In genomic region chr7:105531797-105532671, GRCh38 we compare ENCODE assay signal across 1 cellular context.
TF ChIP-seq lines count a peak whose summit lies in the region.

TSS of gene RINT1 (plus strand) at chr7:105532201. CDS start at chr7:105532316, 115 bp downstream.

TF ChIP-seq in HepG2, 621 proteins besides CTCF, POLR2A, EP300 and RAD21 (continued from another document and continues in another):
- TF ChIP-seq, protein P1, sequence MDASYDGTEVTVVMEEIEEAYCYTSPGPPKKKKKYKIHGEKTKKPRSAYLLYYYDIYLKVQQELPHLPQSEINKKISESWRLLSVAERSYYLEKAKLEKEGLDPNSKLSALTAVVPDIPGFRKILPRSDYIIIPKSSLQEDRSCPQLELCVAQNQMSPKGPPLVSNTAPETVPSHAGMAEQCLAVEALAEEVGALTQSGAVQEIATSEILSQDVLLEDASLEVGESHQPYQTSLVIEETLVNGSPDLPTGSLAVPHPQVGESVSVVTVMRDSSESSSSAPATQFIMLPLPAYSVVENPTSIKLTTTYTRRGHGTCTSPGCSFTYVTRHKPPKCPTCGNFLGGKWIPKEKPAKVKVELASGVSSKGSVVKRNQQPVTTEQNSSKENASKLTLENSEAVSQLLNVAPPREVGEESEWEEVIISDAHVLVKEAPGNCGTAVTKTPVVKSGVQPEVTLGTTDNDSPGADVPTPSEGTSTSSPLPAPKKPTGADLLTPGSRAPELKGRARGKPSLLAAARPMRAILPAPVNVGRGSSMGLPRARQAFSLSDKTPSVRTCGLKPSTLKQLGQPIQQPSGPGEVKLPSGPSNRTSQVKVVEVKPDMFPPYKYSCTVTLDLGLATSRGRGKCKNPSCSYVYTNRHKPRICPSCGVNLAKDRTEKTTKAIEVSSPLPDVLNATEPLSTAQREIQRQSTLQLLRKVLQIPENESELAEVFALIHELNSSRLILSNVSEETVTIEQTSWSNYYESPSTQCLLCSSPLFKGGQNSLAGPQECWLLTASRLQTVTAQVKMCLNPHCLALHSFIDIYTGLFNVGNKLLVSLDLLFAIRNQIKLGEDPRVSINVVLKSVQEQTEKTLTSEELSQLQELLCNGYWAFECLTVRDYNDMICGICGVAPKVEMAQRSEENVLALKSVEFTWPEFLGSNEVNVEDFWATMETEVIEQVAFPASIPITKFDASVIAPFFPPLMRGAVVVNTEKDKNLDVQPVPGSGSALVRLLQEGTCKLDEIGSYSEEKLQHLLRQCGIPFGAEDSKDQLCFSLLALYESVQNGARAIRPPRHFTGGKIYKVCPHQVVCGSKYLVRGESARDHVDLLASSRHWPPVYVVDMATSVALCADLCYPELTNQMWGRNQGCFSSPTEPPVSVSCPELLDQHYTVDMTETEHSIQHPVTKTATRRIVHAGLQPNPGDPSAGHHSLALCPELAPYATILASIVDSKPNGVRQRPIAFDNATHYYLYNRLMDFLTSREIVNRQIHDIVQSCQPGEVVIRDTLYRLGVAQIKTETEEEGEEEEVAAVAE (CRISPR knock-in tag; IDR thresholded peaks at IDR 0.05; ENCODE audit: borderline replicate concordance), result peak; percentile 49; the same call in 1 of the 2 replicates
- TF ChIP-seq KDM4B (CRISPR knock-in tag; IDR thresholded peaks at IDR 0.05), result peak; percentile 92
- no peak for TF ChIP-seq CENPT (CRISPR knock-in tag; IDR thresholded peaks at IDR 0.05; ENCODE audit: low read depth)
- no peak for TF ChIP-seq CENPBD1 (CRISPR knock-in tag; IDR thresholded peaks at IDR 0.05; ENCODE audit: borderline replicate concordance, low read depth)
- 0 out of 2 replicates have a peak, but pooled peaks have one; percentile 37 for TF ChIP-seq ZNF235 (CRISPR knock-in tag; IDR thresholded peaks at IDR 0.05; ENCODE audit: borderline replicate concordance)
- TF ChIP-seq CBX2 (IDR thresholded peaks at IDR 0.05; ENCODE audit: low read depth, low read length), result no peak
- TF ChIP-seq CBX2 (CRISPR knock-in tag; IDR thresholded peaks at IDR 0.05; ENCODE audit: low read depth), result no peak
- TF ChIP-seq, protein P2, sequence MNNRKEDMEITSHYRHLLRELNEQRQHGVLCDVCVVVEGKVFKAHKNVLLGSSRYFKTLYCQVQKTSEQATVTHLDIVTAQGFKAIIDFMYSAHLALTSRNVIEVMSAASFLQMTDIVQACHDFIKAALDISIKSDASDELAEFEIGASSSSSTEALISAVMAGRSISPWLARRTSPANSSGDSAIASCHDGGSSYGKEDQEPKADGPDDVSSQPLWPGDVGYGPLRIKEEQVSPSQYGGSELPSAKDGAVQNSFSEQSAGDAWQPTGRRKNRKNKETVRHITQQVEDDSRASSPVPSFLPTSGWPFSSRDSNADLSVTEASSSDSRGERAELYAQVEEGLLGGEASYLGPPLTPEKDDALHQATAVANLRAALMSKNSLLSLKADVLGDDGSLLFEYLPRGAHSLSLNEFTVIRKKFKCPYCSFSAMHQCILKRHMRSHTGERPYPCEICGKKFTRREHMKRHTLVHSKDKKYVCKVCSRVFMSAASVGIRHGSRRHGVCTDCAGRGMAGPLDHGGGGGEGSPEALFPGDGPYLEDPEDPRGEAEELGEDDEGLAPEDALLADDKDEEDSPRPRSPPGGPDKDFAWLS (CRISPR knock-in tag; IDR thresholded peaks at IDR 0.05; ENCODE audit: borderline replicate concordance), result no peak
- no peak for TF ChIP-seq DMTF1 (CRISPR knock-in tag; IDR thresholded peaks at IDR 0.05)
- TF ChIP-seq ARID2 (CRISPR knock-in tag; IDR thresholded peaks at IDR 0.05; ENCODE audit: borderline replicate concordance), result no peak
- TF ChIP-seq CBX5 (CRISPR knock-in tag; IDR thresholded peaks at IDR 0.05; ENCODE audit: borderline replicate concordance), result peak; percentile 87
- peak; percentile 39; the same call in 1 of the 2 replicates for TF ChIP-seq GZF1 (CRISPR knock-in tag; IDR thresholded peaks at IDR 0.05)
- peak; percentile 85 for TF ChIP-seq ISL2 (CRISPR knock-in tag; IDR thresholded peaks at IDR 0.05)
- TF ChIP-seq FOXA1 (IDR thresholded peaks at IDR 0.05), result no peak
- no peak; the same call in 1 of the 2 replicates for TF ChIP-seq FOXA1 (CRISPR knock-in tag; IDR thresholded peaks at IDR 0.05)
- no peak; the same call in 1 of the 2 replicates for TF ChIP-seq PAX8 (CRISPR knock-in tag; IDR thresholded peaks at IDR 0.05; ENCODE audit: borderline replicate concordance)
- peak; percentile 98 for TF ChIP-seq ZFY (CRISPR knock-in tag; IDR thresholded peaks at IDR 0.05)
- TF ChIP-seq ZNF639 (CRISPR knock-in tag; conservative IDR thresholded peaks at IDR 0.05), result peak; percentile 64; the same call in 1 of the 2 replicates
- TF ChIP-seq, protein P3, sequence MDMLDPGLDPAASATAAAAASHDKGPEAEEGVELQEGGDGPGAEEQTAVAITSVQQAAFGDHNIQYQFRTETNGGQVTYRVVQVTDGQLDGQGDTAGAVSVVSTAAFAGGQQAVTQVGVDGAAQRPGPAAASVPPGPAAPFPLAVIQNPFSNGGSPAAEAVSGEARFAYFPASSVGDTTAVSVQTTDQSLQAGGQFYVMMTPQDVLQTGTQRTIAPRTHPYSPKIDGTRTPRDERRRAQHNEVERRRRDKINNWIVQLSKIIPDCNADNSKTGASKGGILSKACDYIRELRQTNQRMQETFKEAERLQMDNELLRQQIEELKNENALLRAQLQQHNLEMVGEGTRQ (IDR thresholded peaks at IDR 0.05; ENCODE audit: low read depth, low read length), result no peak
- TF ChIP-seq, protein P3 (CRISPR knock-in tag; IDR thresholded peaks at IDR 0.05; ENCODE audit: borderline replicate concordance), result no peak
- peak; percentile 89; the same call in 1 of the 2 replicates for TF ChIP-seq KLF9 (CRISPR knock-in tag; IDR thresholded peaks at IDR 0.05; ENCODE audit: low read depth)
- peak; percentile 69 for TF ChIP-seq CCDC6 (CRISPR knock-in tag; IDR thresholded peaks at IDR 0.05)
- no peak for TF ChIP-seq BORCS8-MEF2B (CRISPR knock-in tag; IDR thresholded peaks at IDR 0.05)
- no peak for TF ChIP-seq CHCHD3 (CRISPR knock-in tag; IDR thresholded peaks at IDR 0.05)
- TF ChIP-seq ZNF280B (CRISPR knock-in tag; IDR thresholded peaks at IDR 0.05; ENCODE audit: borderline replicate concordance), result peak; percentile 85
- TF ChIP-seq, protein P4, sequence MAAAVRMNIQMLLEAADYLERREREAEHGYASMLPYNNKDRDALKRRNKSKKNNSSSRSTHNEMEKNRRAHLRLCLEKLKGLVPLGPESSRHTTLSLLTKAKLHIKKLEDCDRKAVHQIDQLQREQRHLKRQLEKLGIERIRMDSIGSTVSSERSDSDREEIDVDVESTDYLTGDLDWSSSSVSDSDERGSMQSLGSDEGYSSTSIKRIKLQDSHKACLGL (CRISPR knock-in tag; IDR thresholded peaks at IDR 0.05), result peak; percentile 82
- no peak for TF ChIP-seq TBP (CRISPR knock-in tag; IDR thresholded peaks at IDR 0.05)
- 0 out of 2 replicates have a peak, but pooled peaks have one; percentile 50 for TF ChIP-seq ZNF589 (CRISPR knock-in tag; conservative IDR thresholded peaks at IDR 0.05)
- no peak for TF ChIP-seq MTA3 (CRISPR knock-in tag; IDR thresholded peaks at IDR 0.05)
- 0 out of 2 replicates have a peak, but pooled peaks have one; percentile 39 for TF ChIP-seq PRDM4 (CRISPR knock-in tag; IDR thresholded peaks at IDR 0.05; ENCODE audit: borderline replicate concordance)
- no peak for TF ChIP-seq NFE2L2 (IDR thresholded peaks at IDR 0.05; ENCODE audit: low read length)
- TF ChIP-seq, protein P5, sequence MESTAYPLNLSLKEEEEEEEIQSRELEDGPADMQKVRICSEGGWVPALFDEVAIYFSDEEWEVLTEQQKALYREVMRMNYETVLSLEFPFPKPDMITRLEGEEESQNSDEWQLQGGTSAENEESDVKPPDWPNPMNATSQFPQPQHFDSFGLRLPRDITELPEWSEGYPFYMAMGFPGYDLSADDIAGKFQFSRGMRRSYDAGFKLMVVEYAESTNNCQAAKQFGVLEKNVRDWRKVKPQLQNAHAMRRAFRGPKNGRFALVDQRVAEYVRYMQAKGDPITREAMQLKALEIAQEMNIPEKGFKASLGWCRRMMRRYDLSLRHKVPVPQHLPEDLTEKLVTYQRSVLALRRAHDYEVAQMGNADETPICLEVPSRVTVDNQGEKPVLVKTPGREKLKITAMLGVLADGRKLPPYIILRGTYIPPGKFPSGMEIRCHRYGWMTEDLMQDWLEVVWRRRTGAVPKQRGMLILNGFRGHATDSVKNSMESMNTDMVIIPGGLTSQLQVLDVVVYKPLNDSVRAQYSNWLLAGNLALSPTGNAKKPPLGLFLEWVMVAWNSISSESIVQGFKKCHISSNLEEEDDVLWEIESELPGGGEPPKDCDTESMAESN (CRISPR knock-in tag; conservative IDR thresholded peaks at IDR 0.05), result peak; percentile 78; the same call in 1 of the 2 replicates
- TF ChIP-seq ZNF737 (CRISPR knock-in tag; IDR thresholded peaks at IDR 0.05; ENCODE audit: borderline replicate concordance), result peak; percentile 86; the same call in 1 of the 2 replicates
- peak; percentile 59; the same call in 1 of the 2 replicates for TF ChIP-seq ZBTB33 (CRISPR knock-in tag; IDR thresholded peaks at IDR 0.05)
- peak; percentile 89 for TF ChIP-seq KDM3A (CRISPR knock-in tag; IDR thresholded peaks at IDR 0.05; ENCODE audit: low read depth)
